16 cellular contexts compared by ENCODE assay signal in genomic region chr2:160425794-160426193, GRCh38.
DNase-seq lines count a peak whose midpoint lies in the region; ATAC-seq and TF ChIP-seq lines count a peak whose summit lies in the region.
"Had no signal": no experiment of that assay in that cellular context is flagged by ENCODE, and none has a peak within 500 bp of the region (broad histone marks: within the 10 kb centered on the region; RNA-seq: fewer than 3 reads in every experiment).

No MANE protein-coding gene starts in this region.

- no peak overlapping the region for H3K9ac ChIP-seq in SK-N-MC (ENCODE audit: insufficient read length)

- H3K27ac Mint-ChIP-seq in activated CD8-positive, alpha-beta T cell treated with anti-CD3 and anti-CD28 coated beads for 36 hours: peak overlapping the region; percentile 52
- no peak overlapping the region for H3K27ac Mint-ChIP-seq in activated CD8-positive, alpha-beta T cell treated with anti-CD3 and anti-CD28 coated beads, Interleukin-2, amount 10 ng/mL, durations not matched to agents 7 days and 5 days
- H3K27ac Mint-ChIP-seq: activated T-helper 2 cell treated with anti-CD3 and anti-CD28 coated beads, Interferon-gamma antibody, Interleukin-2, Interleukin-4, amounts not matched to agents 10 μg/mL and 5 μg/mL and 100 μg/mL, durations not matched to agents 14 hours and 24 hours and 36 hours; endodermal cell had no signal

- ATAC-seq in activated CD8-positive, alpha-beta T cell treated with anti-CD3 and anti-CD28 coated beads for 36 hours: no peak
- no peak for ATAC-seq in activated CD8-positive, alpha-beta T cell treated with anti-CD3 and anti-CD28 coated beads, Interleukin-2, amount 10 ng/mL, durations not matched to agents 7 days and 5 days
- ATAC-seq in GM18517 (IDR thresholded peaks at IDR 0.05; ENCODE audit: unreplicated experiment) (no peak), GM21825 (IDR thresholded peaks at IDR 0.05; ENCODE audit: unreplicated experiment) (no peak)

- no peak for DNase-seq in activated CD8-positive, alpha-beta T cell treated with anti-CD3 and anti-CD28 coated beads for 36 hours
- DNase-seq in activated CD8-positive, alpha-beta T cell treated with anti-CD3 and anti-CD28 coated beads, Interleukin-2, amount 10 ng/mL, durations not matched to agents 7 days and 5 days: no peak
- DNase-seq in SK-N-MC (ENCODE audit: low read depth, low spot score) (no peak), right atrium auricular region (ENCODE audit: low spot score) (no peak), sigmoid colon (no peak), NCI-H2196 treated with DMSO at 0.1 percent for 48 hours (lab: John Stamatoyannopoulos, UW; ENCODE audit: unreplicated experiment) (no peak)
- DNase-seq: ACHN; activated CD4-positive, alpha-beta T cell treated with anti-CD3 and anti-CD28 coated beads for 36 hours; endodermal cell; naive B cell; NCI-H1436 treated with DMSO at 0.1 percent for 48 hours; NCI-H446 treated with DMSO at 0.1 percent for 48 hours; PC-9 had no signal

- no peak for TF ChIP-seq POLR2A in sigmoid colon (IDR thresholded peaks at IDR 0.05)

- H3K4me3 Mint-ChIP-seq in activated CD8-positive, alpha-beta T cell treated with anti-CD3 and anti-CD28 coated beads for 36 hours: no peak overlapping the region
- no peak overlapping the region for H3K4me3 Mint-ChIP-seq in activated CD8-positive, alpha-beta T cell treated with anti-CD3 and anti-CD28 coated beads, Interleukin-2, amount 10 ng/mL, durations not matched to agents 7 days and 5 days
- H3K4me3 Mint-ChIP-seq: activated CD4-positive, alpha-beta T cell treated with anti-CD3 and anti-CD28 coated beads for 36 hours; endodermal cell; naive B cell had no signal

- CTCF ChIA-PET in activated CD8-positive, alpha-beta T cell treated with anti-CD3 and anti-CD28 coated beads for 36 hours (lab: Charles Lee): no interaction called here
- CTCF ChIA-PET in activated CD8-positive, alpha-beta T cell treated with anti-CD3 and anti-CD28 coated beads, Interleukin-2, amount 10 ng/mL, durations not matched to agents 7 days and 5 days (lab: Charles Lee): no interaction called here

- no peaks in the 10 kb centered on the region for H3K27me3 Mint-ChIP-seq in activated CD8-positive, alpha-beta T cell treated with anti-CD3 and anti-CD28 coated beads for 36 hours
- H3K27me3 Mint-ChIP-seq in activated CD8-positive, alpha-beta T cell treated with anti-CD3 and anti-CD28 coated beads, Interleukin-2, amount 10 ng/mL, durations not matched to agents 7 days and 5 days (ENCODE audit: low read depth): no peaks in the 10 kb centered on the region
- H3K27me3 Mint-ChIP-seq: activated CD4-positive, alpha-beta T cell treated with anti-CD3 and anti-CD28 coated beads for 36 hours; naive B cell had no signal

- H3K36me3 ChIP-seq in SK-N-MC (ENCODE audit: insufficient read depth, low read length): no peaks in the 10 kb centered on the region
- H3K36me3 ChIP-seq in right atrium auricular region: no peaks in the 10 kb centered on the region
- H3K36me3 ChIP-seq in sigmoid colon: no peaks in the 10 kb centered on the region

- intact Hi-C loops in activated CD8-positive, alpha-beta T cell treated with anti-CD3 and anti-CD28 coated beads for 36 hours (cut with micrococcal nuclease): loop anchor here (5.0 kb wide), 1 partner anchor 67 kb away; the partner anchor contains the start of gene RBMS1
- intact Hi-C loops in sigmoid colon (cut with DNase I): loop anchor here (10.0 kb wide), 1 partner anchor 159 kb away; no protein-coding TSS in a partner anchor

- peaks cover 12% of the 10 kb centered on the region for H3K36me3 Mint-ChIP-seq in activated CD8-positive, alpha-beta T cell treated with anti-CD3 and anti-CD28 coated beads for 36 hours (ENCODE audit: low read depth)
- H3K36me3 Mint-ChIP-seq in activated CD8-positive, alpha-beta T cell treated with anti-CD3 and anti-CD28 coated beads, Interleukin-2, amount 10 ng/mL, durations not matched to agents 7 days and 5 days (ENCODE audit: low read depth): peaks cover 52% of the 10 kb centered on the region
- H3K36me3 Mint-ChIP-seq: naive B cell had no signal

- H3K4me1 Mint-ChIP-seq in activated CD8-positive, alpha-beta T cell treated with anti-CD3 and anti-CD28 coated beads for 36 hours (ENCODE audit: low read depth): peaks cover 63% of the 10 kb centered on the region
- peaks cover 73% of the 10 kb centered on the region for H3K4me1 Mint-ChIP-seq in activated CD8-positive, alpha-beta T cell treated with anti-CD3 and anti-CD28 coated beads, Interleukin-2, amount 10 ng/mL, durations not matched to agents 7 days and 5 days (ENCODE audit: low read depth)

- peak overlapping the region; percentile 95 for H3K27ac ChIP-seq in SK-N-MC
- H3K27ac ChIP-seq in right atrium auricular region: peak overlapping the region; percentile 33 to 63
- H3K27ac ChIP-seq in sigmoid colon: peak overlapping the region; percentile 17 to 68 (median 49)
- H3K27ac ChIP-seq: PC-9 had no signal

- WGBS in sigmoid colon, 2 donors: 83 to 92% methylated on average over 3 of the region's 3 CpGs

- H3K9me3 ChIP-seq in SK-N-MC (ENCODE audit: low read depth, low read length) (no peaks in the 10 kb centered on the region), right atrium auricular region (peaks cover 0 to 8% of the 10 kb centered on the region in 2 donors), sigmoid colon (peaks cover 0 to 4% (median 0%) of the 10 kb centered on the region in 4 donors)

- no peak for TF ChIP-seq CTCF in activated CD8-positive, alpha-beta T cell treated with anti-CD3 and anti-CD28 coated beads for 36 hours (IDR thresholded peaks at IDR 0.05)
- TF ChIP-seq CTCF in right atrium auricular region (IDR thresholded peaks at IDR 0.05) (no peak), sigmoid colon (IDR thresholded peaks at IDR 0.05) (no peak)

- H3K27me3 ChIP-seq in right atrium auricular region (no peaks in the 10 kb centered on the region), sigmoid colon (no peaks in the 10 kb centered on the region)

- POLR2A ChIA-PET in activated CD8-positive, alpha-beta T cell treated with anti-CD3 and anti-CD28 coated beads for 36 hours (lab: Charles Lee): interaction anchor here (1.0 kb wide), 1 partner anchor 156 kb away, joined by 4 read pairs; no protein-coding TSS in a partner anchor
- POLR2A ChIA-PET in activated CD8-positive, alpha-beta T cell treated with anti-CD3 and anti-CD28 coated beads, Interleukin-2, amount 10 ng/mL, durations not matched to agents 7 days and 5 days (lab: Charles Lee): no interaction called here

- H3K4me1 ChIP-seq in right atrium auricular region (peaks cover 0 to 48% of the 10 kb centered on the region in 2 donors), sigmoid colon (peaks cover 0 to 50% (median 29%) of the 10 kb centered on the region in 4 donors)

- no peak for TF ChIP-seq EP300 in sigmoid colon (IDR thresholded peaks at IDR 0.05)

- H3K9me3 Mint-ChIP-seq in activated CD8-positive, alpha-beta T cell treated with anti-CD3 and anti-CD28 coated beads for 36 hours: peaks cover 9% of the 10 kb centered on the region
- H3K9me3 Mint-ChIP-seq in activated CD8-positive, alpha-beta T cell treated with anti-CD3 and anti-CD28 coated beads, Interleukin-2, amount 10 ng/mL, durations not matched to agents 7 days and 5 days (ENCODE audit: insufficient read depth): peaks cover 11% of the 10 kb centered on the region

- H3K4me3 ChIP-seq in SK-N-MC: peak overlapping the region; percentile 45
- no peak overlapping the region for H3K4me3 ChIP-seq in right atrium auricular region
- no peak overlapping the region for H3K4me3 ChIP-seq in sigmoid colon
- H3K4me3 ChIP-seq: PC-9 had no signal
